Comparison of ENCODE assay signal across 1 cellular context in the genomic region with DNA sequence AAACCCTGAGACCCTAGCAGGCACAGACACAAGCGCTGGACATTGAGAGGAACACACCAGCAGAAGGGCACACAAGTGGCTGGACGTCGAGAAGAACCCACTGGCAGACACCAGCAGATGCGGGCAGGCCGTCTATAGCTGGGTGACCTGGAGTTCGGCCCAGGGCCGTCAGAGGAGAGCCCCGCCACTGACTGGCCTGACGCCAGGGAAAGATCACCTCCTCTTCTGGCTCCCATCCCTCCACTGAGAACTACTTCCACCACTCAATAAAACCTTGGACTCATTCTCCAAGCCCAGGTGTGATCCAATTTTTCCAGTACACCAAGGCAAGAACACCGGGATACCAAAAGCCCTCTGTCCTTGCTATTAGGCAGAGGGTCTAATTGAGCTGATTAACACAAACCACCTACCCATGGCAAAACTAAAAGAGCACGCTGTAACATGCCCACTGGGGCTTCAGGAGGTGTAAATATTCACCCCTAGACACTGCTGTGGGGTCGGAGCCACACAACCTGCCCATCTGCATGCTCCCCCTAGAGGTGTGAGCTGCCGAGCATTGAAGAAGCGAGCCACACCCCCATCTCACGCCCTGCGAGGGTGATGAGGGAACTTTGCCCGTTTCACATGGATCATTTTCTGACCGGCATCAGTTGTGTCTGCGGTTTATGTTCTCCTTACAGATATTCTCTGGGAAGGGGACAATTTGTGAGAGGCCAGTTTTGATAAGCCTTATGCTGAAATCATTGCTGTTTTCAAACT.
TF ChIP-seq lines count a peak whose summit lies in the region.

No MANE protein-coding gene starts in this region.

TF ChIP-seq in GM23338, 12 proteins besides CTCF, POLR2A, EP300 and RAD21 (continued from another document):
- TF ChIP-seq, protein P1, sequence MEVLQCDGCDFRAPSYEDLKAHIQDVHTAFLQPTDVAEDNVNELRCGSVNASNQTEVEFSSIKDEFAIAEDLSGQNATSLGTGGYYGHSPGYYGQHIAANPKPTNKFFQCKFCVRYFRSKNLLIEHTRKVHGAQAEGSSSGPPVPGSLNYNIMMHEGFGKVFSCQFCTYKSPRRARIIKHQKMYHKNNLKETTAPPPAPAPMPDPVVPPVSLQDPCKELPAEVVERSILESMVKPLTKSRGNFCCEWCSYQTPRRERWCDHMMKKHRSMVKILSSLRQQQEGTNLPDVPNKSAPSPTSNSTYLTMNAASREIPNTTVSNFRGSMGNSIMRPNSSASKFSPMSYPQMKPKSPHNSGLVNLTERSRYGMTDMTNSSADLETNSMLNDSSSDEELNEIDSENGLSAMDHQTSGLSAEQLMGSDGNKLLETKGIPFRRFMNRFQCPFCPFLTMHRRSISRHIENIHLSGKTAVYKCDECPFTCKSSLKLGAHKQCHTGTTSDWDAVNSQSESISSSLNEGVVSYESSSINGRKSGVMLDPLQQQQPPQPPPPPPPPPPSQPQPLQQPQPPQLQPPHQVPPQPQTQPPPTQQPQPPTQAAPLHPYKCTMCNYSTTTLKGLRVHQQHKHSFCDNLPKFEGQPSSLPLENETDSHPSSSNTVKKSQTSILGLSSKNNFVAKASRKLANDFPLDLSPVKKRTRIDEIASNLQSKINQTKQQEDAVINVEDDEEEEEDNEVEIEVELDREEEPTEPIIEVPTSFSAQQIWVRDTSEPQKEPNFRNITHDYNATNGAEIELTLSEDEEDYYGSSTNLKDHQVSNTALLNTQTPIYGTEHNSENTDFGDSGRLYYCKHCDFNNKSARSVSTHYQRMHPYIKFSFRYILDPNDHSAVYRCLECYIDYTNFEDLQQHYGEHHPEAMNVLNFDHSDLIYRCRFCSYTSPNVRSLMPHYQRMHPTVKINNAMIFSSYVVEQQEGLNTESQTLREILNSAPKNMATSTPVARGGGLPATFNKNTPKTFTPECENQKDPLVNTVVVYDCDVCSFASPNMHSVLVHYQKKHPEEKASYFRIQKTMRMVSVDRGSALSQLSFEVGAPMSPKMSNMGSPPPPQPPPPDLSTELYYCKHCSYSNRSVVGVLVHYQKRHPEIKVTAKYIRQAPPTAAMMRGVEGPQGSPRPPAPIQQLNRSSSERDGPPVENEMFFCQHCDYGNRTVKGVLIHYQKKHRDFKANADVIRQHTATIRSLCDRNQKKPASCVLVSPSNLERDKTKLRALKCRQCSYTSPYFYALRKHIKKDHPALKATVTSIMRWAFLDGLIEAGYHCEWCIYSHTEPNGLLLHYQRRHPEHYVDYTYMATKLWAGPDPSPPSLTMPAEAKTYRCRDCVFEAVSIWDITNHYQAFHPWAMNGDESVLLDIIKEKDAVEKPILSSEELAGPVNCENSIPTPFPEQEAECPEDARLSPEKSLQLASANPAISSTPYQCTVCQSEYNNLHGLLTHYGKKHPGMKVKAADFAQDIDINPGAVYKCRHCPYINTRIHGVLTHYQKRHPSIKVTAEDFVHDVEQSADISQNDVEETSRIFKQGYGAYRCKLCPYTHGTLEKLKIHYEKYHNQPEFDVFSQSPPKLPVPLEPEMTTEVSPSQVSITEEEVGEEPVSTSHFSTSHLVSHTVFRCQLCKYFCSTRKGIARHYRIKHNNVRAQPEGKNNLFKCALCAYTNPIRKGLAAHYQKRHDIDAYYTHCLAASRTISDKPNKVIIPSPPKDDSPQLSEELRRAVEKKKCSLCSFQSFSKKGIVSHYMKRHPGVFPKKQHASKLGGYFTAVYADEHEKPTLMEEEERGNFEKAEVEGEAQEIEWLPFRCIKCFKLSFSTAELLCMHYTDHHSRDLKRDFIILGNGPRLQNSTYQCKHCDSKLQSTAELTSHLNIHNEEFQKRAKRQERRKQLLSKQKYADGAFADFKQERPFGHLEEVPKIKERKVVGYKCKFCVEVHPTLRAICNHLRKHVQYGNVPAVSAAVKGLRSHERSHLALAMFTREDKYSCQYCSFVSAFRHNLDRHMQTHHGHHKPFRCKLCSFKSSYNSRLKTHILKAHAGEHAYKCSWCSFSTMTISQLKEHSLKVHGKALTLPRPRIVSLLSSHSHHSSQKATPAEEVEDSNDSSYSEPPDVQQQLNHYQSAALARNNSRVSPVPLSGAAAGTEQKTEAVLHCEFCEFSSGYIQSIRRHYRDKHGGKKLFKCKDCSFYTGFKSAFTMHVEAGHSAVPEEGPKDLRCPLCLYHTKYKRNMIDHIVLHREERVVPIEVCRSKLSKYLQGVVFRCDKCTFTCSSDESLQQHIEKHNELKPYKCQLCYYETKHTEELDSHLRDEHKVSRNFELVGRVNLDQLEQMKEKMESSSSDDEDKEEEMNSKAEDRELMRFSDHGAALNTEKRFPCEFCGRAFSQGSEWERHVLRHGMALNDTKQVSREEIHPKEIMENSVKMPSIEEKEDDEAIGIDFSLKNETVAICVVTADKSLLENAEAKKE (CRISPR knock-in tag; IDR thresholded peaks at IDR 0.05), result no peak
- TF ChIP-seq, protein P2, sequence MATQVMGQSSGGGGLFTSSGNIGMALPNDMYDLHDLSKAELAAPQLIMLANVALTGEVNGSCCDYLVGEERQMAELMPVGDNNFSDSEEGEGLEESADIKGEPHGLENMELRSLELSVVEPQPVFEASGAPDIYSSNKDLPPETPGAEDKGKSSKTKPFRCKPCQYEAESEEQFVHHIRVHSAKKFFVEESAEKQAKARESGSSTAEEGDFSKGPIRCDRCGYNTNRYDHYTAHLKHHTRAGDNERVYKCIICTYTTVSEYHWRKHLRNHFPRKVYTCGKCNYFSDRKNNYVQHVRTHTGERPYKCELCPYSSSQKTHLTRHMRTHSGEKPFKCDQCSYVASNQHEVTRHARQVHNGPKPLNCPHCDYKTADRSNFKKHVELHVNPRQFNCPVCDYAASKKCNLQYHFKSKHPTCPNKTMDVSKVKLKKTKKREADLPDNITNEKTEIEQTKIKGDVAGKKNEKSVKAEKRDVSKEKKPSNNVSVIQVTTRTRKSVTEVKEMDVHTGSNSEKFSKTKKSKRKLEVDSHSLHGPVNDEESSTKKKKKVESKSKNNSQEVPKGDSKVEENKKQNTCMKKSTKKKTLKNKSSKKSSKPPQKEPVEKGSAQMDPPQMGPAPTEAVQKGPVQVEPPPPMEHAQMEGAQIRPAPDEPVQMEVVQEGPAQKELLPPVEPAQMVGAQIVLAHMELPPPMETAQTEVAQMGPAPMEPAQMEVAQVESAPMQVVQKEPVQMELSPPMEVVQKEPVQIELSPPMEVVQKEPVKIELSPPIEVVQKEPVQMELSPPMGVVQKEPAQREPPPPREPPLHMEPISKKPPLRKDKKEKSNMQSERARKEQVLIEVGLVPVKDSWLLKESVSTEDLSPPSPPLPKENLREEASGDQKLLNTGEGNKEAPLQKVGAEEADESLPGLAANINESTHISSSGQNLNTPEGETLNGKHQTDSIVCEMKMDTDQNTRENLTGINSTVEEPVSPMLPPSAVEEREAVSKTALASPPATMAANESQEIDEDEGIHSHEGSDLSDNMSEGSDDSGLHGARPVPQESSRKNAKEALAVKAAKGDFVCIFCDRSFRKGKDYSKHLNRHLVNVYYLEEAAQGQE (IDR thresholded peaks at IDR 0.05; ENCODE audit: unreplicated experiment), result no peak
- TF ChIP-seq POLR2AphosphoS5 (IDR thresholded peaks at IDR 0.05; ENCODE audit: low read depth) (no peak), ZNF331 (CRISPR knock-in tag; IDR thresholded peaks at IDR 0.05; ENCODE audit: low read depth) (no peak), NANOG (IDR thresholded peaks at IDR 0.05; ENCODE audit: borderline replicate concordance) (no peak), STAT1 (IDR thresholded peaks at IDR 0.05; ENCODE audit: unreplicated experiment) (no peak), ZNF114 (CRISPR knock-in tag; IDR thresholded peaks at IDR 0.05) (no peak), CREB1 (CRISPR knock-in tag; IDR thresholded peaks at IDR 0.05; ENCODE audit: low read depth) (no peak)
TF ChIP-seq in GM23338: peak in this region for 0.
